In genomic region chr13:80235559-80236296, GRCh38 we compare ENCODE assay signal across 11 cellular contexts.
DNase-seq lines count a peak whose midpoint lies in the region; ATAC-seq, FAIRE-seq and TF ChIP-seq lines count a peak whose summit lies in the region.
"Had no signal": no experiment of that assay in that cellular context is flagged by ENCODE, and none has a peak within 500 bp of the region (broad histone marks: within the 10 kb centered on the region; RNA-seq: fewer than 3 reads in every experiment).

No MANE protein-coding gene starts in this region.

- intact Hi-C loops in Right ventricle myocardium inferior (cut with DNase I) (loop anchor here (5.0 kb wide), 1 partner anchor 107 kb away; the partner anchor contains the start of gene SPRY2), left ventricle myocardium inferior (cut with micrococcal nuclease) (no loop called here), lower leg skin (cut with DNase I; ENCODE audit: low total_unique reads) (no loop called here)

- no peak for DNase-seq in Right ventricle myocardium inferior (ENCODE audit: missing footprints)
- DNase-seq in right atrium auricular region (ENCODE audit: low spot score), result no peak
- DNase-seq in NCI-H345 treated with DMSO at 0.1 percent for 48 hours (lab: John Stamatoyannopoulos, UW; ENCODE audit: unreplicated experiment), result peak; percentile 21
- no peak for DNase-seq in left ventricle myocardium inferior
- DNase-seq in urothelium cell line (ENCODE audit: low spot score), result peak; percentile 27
- DNase-seq in lower leg skin (ENCODE audit: low spot score in 2 of 2), result no peak
- no peak for DNase-seq in NCI-H2029 treated with DMSO at 0.1 percent for 48 hours (lab: John Stamatoyannopoulos, UW)
- DNase-seq: CD8-positive, alpha-beta memory T cell had no signal

- H3K36me3 ChIP-seq in right atrium auricular region, result no peaks in the 10 kb centered on the region
- H3K36me3 ChIP-seq in left ventricle myocardium inferior, result no peaks in the 10 kb centered on the region

- no peaks in the 10 kb centered on the region for H3K27me3 ChIP-seq in right atrium auricular region
- no peaks in the 10 kb centered on the region for H3K27me3 ChIP-seq in left ventricle myocardium inferior (ENCODE audit: low read depth)

- H3K4me1 ChIP-seq in right atrium auricular region (peaks cover 0 to 12% of the 10 kb centered on the region in 2 donors), left ventricle myocardium inferior (peaks cover 14% of the 10 kb centered on the region)

- TF ChIP-seq CTCF in right atrium auricular region (IDR thresholded peaks at IDR 0.05), result no peak
- TF ChIP-seq CTCF in left ventricle myocardium inferior (IDR thresholded peaks at IDR 0.05; ENCODE audit: borderline replicate concordance), result no peak
- no peak for TF ChIP-seq CTCF in lower leg skin (IDR thresholded peaks at IDR 0.05)

- 29 to 33% methylated on average over 9 of the region's 9 CpGs for WGBS in lower leg skin, 2 donors

- peak overlapping the region in 1 of 2 donors; percentile 17 for H3K4me3 ChIP-seq in right atrium auricular region
- H3K4me3 ChIP-seq in left ventricle myocardium inferior, result peak overlapping the region; percentile 44
- H3K4me3 ChIP-seq in lower leg skin (ENCODE audit: low read depth, poor library complexity, severe bottlenecking), result no peak overlapping the region

- FAIRE-seq in urothelium cell line (lab: Jason Lieb, UNC), result no peak
- FAIRE-seq: frontal cortex had no signal

- H3K27ac ChIP-seq in right atrium auricular region, result peak overlapping the region in 1 of 2 donors; percentile 8
- H3K27ac ChIP-seq in left ventricle myocardium inferior (replicated peaks), result peak overlapping the region; percentile 59
- H3K27ac ChIP-seq: HL-60 had no signal

- no peaks in the 10 kb centered on the region for H3K9me3 ChIP-seq in right atrium auricular region
- no peaks in the 10 kb centered on the region for H3K9me3 ChIP-seq in left ventricle myocardium inferior (replicated peaks)

- TF ChIP-seq POLR2A in lower leg skin (IDR thresholded peaks at IDR 0.05), result no peak

- ATAC-seq in Right ventricle myocardium inferior (peak; percentile 56), GM21447 (IDR thresholded peaks at IDR 0.05; ENCODE audit: unreplicated experiment) (no peak)

Comparison
In these comparisons a context has a peak if more than half of its experiments do, and no peak if none do; other contexts are left out.
1. DNase-seq: peak in NCI-H345 treated with DMSO at 0.1 percent for 48 hours (single experiment) and urothelium cell line (single experiment); none in Right ventricle myocardium inferior (single experiment), right atrium auricular region (single experiment), left ventricle myocardium inferior (single experiment), lower leg skin (0 of 2) and NCI-H2029 treated with DMSO at 0.1 percent for 48 hours (single experiment).